ENCODE assay signal across 36 cellular contexts in genomic region chr10:84204610-84205009, GRCh38. TPM values are rescaled to one million over a fixed set of nuclear protein-coding genes. Genes with fewer than 3 reads are reported as not detected.
"Had no signal": no experiment of that assay in that cellular context is flagged by ENCODE, and none has a peak within 500 bp of the region (broad histone marks: within the 10 kb centered on the region; RNA-seq: fewer than 3 reads in every experiment).

No MANE protein-coding gene starts in this region.

- H3K36me3 ChIP-seq: ascending aorta, cardiac muscle cell had no signal

- H3K27me3 Mint-ChIP-seq: activated naive CD4-positive, alpha-beta T cell treated with anti-CD3 and anti-CD28 coated beads, Interleukin-2, amount 50 U/mL, for 24 hours; central memory CD8-positive, alpha-beta T cell had no signal

- H3K9me3 Mint-ChIP-seq: activated CD4-positive, alpha-beta memory T cell treated with anti-CD3 and anti-CD28 coated beads, Interleukin-2, amount 10 ng/mL, durations not matched to agents 7 days and 5 days; activated naive CD4-positive, alpha-beta T cell treated with anti-CD3 and anti-CD28 coated beads, Interleukin-2, amount 10 ng/mL, durations not matched to agents 7 days and 5 days; activated naive CD4-positive, alpha-beta T cell treated with anti-CD3 and anti-CD28 coated beads, Interleukin-2, amount 50 U/mL, for 24 hours; activated naive CD8-positive, alpha-beta T cell treated with anti-CD3 and anti-CD28 coated beads, Interleukin-2, amount 10 ng/mL, durations not matched to agents 7 days and 5 days; activated naive CD8-positive, alpha-beta T cell treated with anti-CD3 and anti-CD28 coated beads, Interleukin-2, amount 50 U/mL, for 24 hours; activated T-cell treated with anti-CD3 and anti-CD28 coated beads, Interleukin-2, amount 50 U/mL, for 24 hours; activated T-helper 2 cell treated with anti-CD3 and anti-CD28 coated beads, Interferon-gamma antibody, Interleukin-2, Interleukin-4, amounts not matched to agents 10 μg/mL and 5 μg/mL and 100 μg/mL, durations not matched to agents 14 hours and 24 hours and 36 hours; brain; central memory CD8-positive, alpha-beta T cell; T-helper 1 cell treated with Interleukin-12 subunit alpha and Interleukin-12 subunit beta and Interleukin-4 antibody, amounts not matched to agents 30 μg/mL and 1 μg/mL, for 36 hours; T-helper 2 cell treated with Interferon-gamma antibody and Interleukin-4, amounts not matched to agents 5 μg/mL and 100 μg/mL, for 36 hours; WTC11 had no signal

- H3K4me3 Mint-ChIP-seq: activated CD4-positive, alpha-beta memory T cell treated with anti-CD3 and anti-CD28 coated beads, Interleukin-2, amount 10 ng/mL, durations not matched to agents 7 days and 5 days; activated CD4-positive, alpha-beta T cell treated with anti-CD3 and anti-CD28 coated beads for 36 hours; activated CD8-positive, alpha-beta memory T cell treated with anti-CD3 and anti-CD28 coated beads, Interleukin-2, amount 10 ng/mL, durations not matched to agents 7 days and 5 days; activated CD8-positive, alpha-beta T cell treated with anti-CD3 and anti-CD28 coated beads, Interleukin-2, amount 10 ng/mL, durations not matched to agents 7 days and 5 days; activated naive CD4-positive, alpha-beta T cell treated with anti-CD3 and anti-CD28 coated beads, Interleukin-2, amount 10 ng/mL, durations not matched to agents 7 days and 5 days; activated naive CD4-positive, alpha-beta T cell treated with anti-CD3 and anti-CD28 coated beads, Interleukin-2, amount 50 U/mL, for 24 hours; activated naive CD8-positive, alpha-beta T cell; activated naive CD8-positive, alpha-beta T cell treated with anti-CD3 and anti-CD28 coated beads, Interleukin-2, amount 10 ng/mL, durations not matched to agents 7 days and 5 days; activated naive CD8-positive, alpha-beta T cell treated with anti-CD3 and anti-CD28 coated beads, Interleukin-2, amount 50 U/mL, for 24 hours; activated T-cell treated with anti-CD3 and anti-CD28 coated beads, Interleukin-2, amount 50 U/mL, for 24 hours; brain; central memory CD8-positive, alpha-beta T cell; T-helper 1 cell treated with Interleukin-12 subunit alpha and Interleukin-12 subunit beta and Interleukin-4 antibody, amounts not matched to agents 30 μg/mL and 1 μg/mL, for 36 hours; T-helper 2 cell treated with Interferon-gamma antibody and Interleukin-4, amounts not matched to agents 5 μg/mL and 100 μg/mL, for 36 hours; WTC11 had no signal

- DNase-seq: activated CD4-positive, alpha-beta memory T cell treated with anti-CD3 and anti-CD28 coated beads, Interleukin-2, amount 10 ng/mL, durations not matched to agents 7 days and 5 days; activated CD4-positive, alpha-beta T cell treated with anti-CD3 and anti-CD28 coated beads for 1 hour; activated CD4-positive, alpha-beta T cell treated with anti-CD3 and anti-CD28 coated beads for 36 hours; activated CD4-positive, alpha-beta T cell treated with anti-CD3 and anti-CD28 coated beads for 48 hours; activated CD4-positive, alpha-beta T cell treated with anti-CD3 and anti-CD28 coated beads, Interleukin-2, amount 50 U/mL, for 48 hours; activated CD4-positive, CD25-positive, alpha-beta regulatory T cell; activated CD8-positive, alpha-beta memory T cell treated with anti-CD3 and anti-CD28 coated beads for 24 hours; activated CD8-positive, alpha-beta memory T cell treated with anti-CD3 and anti-CD28 coated beads, Interleukin-2, amount 10 ng/mL, durations not matched to agents 7 days and 5 days; activated CD8-positive, alpha-beta memory T cell treated with anti-CD3 and anti-CD28 coated beads, Interleukin-2, amount 50 U/mL, for 48 hours; activated CD8-positive, alpha-beta T cell treated with anti-CD3 and anti-CD28 coated beads, Interleukin-2, amount 10 ng/mL, durations not matched to agents 7 days and 5 days; activated gamma-delta T cell; activated naive CD4-positive, alpha-beta T cell treated with anti-CD3 and anti-CD28 coated beads, Interleukin-2, amount 10 ng/mL, durations not matched to agents 7 days and 5 days; activated naive CD4-positive, alpha-beta T cell treated with Interleukin-2 at 50 U/mL for 16 hours; activated naive CD8-positive, alpha-beta T cell treated with anti-CD3 and anti-CD28 coated beads, Interleukin-2, amount 10 ng/mL, durations not matched to agents 7 days and 5 days; activated naive CD8-positive, alpha-beta T cell treated with anti-CD3 and anti-CD28 coated beads, Interleukin-2, amount 50 U/mL, for 24 hours; activated T-cell treated with anti-CD3 and anti-CD28 coated beads, Interleukin-2, amount 50 U/mL, for 24 hours; activated T-cell treated with anti-CD3 and anti-CD28 coated beads, Interleukin-2, amount 50 U/mL, for 48 hours; cerebellar nuclear complex; SW 1271; T-helper 1 cell; T-helper 2 cell; T-helper 9 cell had no signal

- ATAC-seq: activated CD4-positive, CD25-positive, alpha-beta regulatory T cell treated with anti-CD3 and anti-CD28 coated beads, Interleukin-2, amount 50 U/mL, for 24 hours had no signal

- H3K9me3 ChIP-seq: ascending aorta had no signal

- H3K4me3 ChIP-seq: ascending aorta, cardiac muscle cell had no signal

- H3K4me1 Mint-ChIP-seq: activated CD4-positive, alpha-beta memory T cell treated with anti-CD3 and anti-CD28 coated beads, Interleukin-2, amount 10 ng/mL, durations not matched to agents 7 days and 5 days; activated CD4-positive, alpha-beta T cell treated with anti-CD3 and anti-CD28 coated beads for 36 hours; activated CD8-positive, alpha-beta memory T cell treated with anti-CD3 and anti-CD28 coated beads, Interleukin-2, amount 10 ng/mL, durations not matched to agents 7 days and 5 days; activated naive CD4-positive, alpha-beta T cell treated with anti-CD3 and anti-CD28 coated beads, Interleukin-2, amount 10 ng/mL, durations not matched to agents 7 days and 5 days; activated naive CD4-positive, alpha-beta T cell treated with anti-CD3 and anti-CD28 coated beads, Interleukin-2, amount 50 U/mL, for 24 hours; activated naive CD8-positive, alpha-beta T cell treated with anti-CD3 and anti-CD28 coated beads, Interleukin-2, amount 50 U/mL, for 24 hours; brain; WTC11 had no signal

- H3K27me3 ChIP-seq: ascending aorta had no signal

- H3K36me3 Mint-ChIP-seq: activated CD8-positive, alpha-beta memory T cell treated with anti-CD3 and anti-CD28 coated beads, Interleukin-2, amount 10 ng/mL, durations not matched to agents 7 days and 5 days; activated naive CD4-positive, alpha-beta T cell treated with anti-CD3 and anti-CD28 coated beads, Interleukin-2, amount 10 ng/mL, durations not matched to agents 7 days and 5 days; activated naive CD4-positive, alpha-beta T cell treated with anti-CD3 and anti-CD28 coated beads, Interleukin-2, amount 50 U/mL, for 24 hours; activated naive CD8-positive, alpha-beta T cell; activated naive CD8-positive, alpha-beta T cell treated with anti-CD3 and anti-CD28 coated beads, Interleukin-2, amount 10 ng/mL, durations not matched to agents 7 days and 5 days; brain; WTC11 had no signal

- H3K27ac ChIP-seq: ascending aorta, cardiac muscle cell, WERI-Rb-1 had no signal

- H3K4me1 ChIP-seq: ascending aorta had no signal

- H3K27ac Mint-ChIP-seq: activated CD4-positive, alpha-beta memory T cell treated with anti-CD3 and anti-CD28 coated beads, Interleukin-2, amount 10 ng/mL, durations not matched to agents 7 days and 5 days; activated CD4-positive, alpha-beta T cell treated with anti-CD3 and anti-CD28 coated beads for 36 hours; activated CD8-positive, alpha-beta memory T cell treated with anti-CD3 and anti-CD28 coated beads, Interleukin-2, amount 10 ng/mL, durations not matched to agents 7 days and 5 days; activated CD8-positive, alpha-beta T cell treated with anti-CD3 and anti-CD28 coated beads, Interleukin-2, amount 10 ng/mL, durations not matched to agents 7 days and 5 days; activated naive CD4-positive, alpha-beta T cell treated with anti-CD3 and anti-CD28 coated beads, Interleukin-2, amount 10 ng/mL, durations not matched to agents 7 days and 5 days; activated naive CD4-positive, alpha-beta T cell treated with anti-CD3 and anti-CD28 coated beads, Interleukin-2, amount 50 U/mL, for 24 hours; activated naive CD8-positive, alpha-beta T cell; activated naive CD8-positive, alpha-beta T cell treated with anti-CD3 and anti-CD28 coated beads, Interleukin-2, amount 10 ng/mL, durations not matched to agents 7 days and 5 days; activated naive CD8-positive, alpha-beta T cell treated with anti-CD3 and anti-CD28 coated beads, Interleukin-2, amount 50 U/mL, for 24 hours; activated T-cell treated with anti-CD3 and anti-CD28 coated beads, Interleukin-2, amount 50 U/mL, for 24 hours; activated T-helper 2 cell treated with anti-CD3 and anti-CD28 coated beads, Interferon-gamma antibody, Interleukin-2, Interleukin-4, amounts not matched to agents 10 μg/mL and 5 μg/mL and 100 μg/mL, durations not matched to agents 14 hours and 24 hours and 36 hours; T-helper 1 cell treated with Interleukin-12 subunit alpha and Interleukin-12 subunit beta and Interleukin-4 antibody, amounts not matched to agents 30 μg/mL and 1 μg/mL, for 36 hours; T-helper 2 cell treated with Interferon-gamma antibody and Interleukin-4, amounts not matched to agents 5 μg/mL and 100 μg/mL, for 36 hours; WTC11 had no signal

RNA-seq across cellular contexts. Expression of gene CDHR1, which starts 10.3 kb away (rescaled TPM):
- total RNA-seq: ascending aorta had no signal

RNA-seq across cellular contexts. Expression of gene LRIT2, which starts 20.7 kb away (rescaled TPM):
- total RNA-seq: activated CD4-positive, alpha-beta memory T cell treated with anti-CD3 and anti-CD28 coated beads, Interleukin-2, amount 10 ng/mL, durations not matched to agents 7 days and 5 days; activated CD4-positive, alpha-beta T cell treated with anti-CD3 and anti-CD28 coated beads for 36 hours; activated CD8-positive, alpha-beta memory T cell treated with anti-CD3 and anti-CD28 coated beads, Interleukin-2, amount 10 ng/mL, durations not matched to agents 7 days and 5 days; activated CD8-positive, alpha-beta T cell treated with anti-CD3 and anti-CD28 coated beads, Interleukin-2, amount 10 ng/mL, durations not matched to agents 7 days and 5 days; activated naive CD8-positive, alpha-beta T cell treated with anti-CD3 and anti-CD28 coated beads, Interleukin-2, amount 10 ng/mL, durations not matched to agents 7 days and 5 days; activated T-helper 2 cell treated with anti-CD3 and anti-CD28 coated beads, Interferon-gamma antibody, Interleukin-2, Interleukin-4, amounts not matched to agents 10 μg/mL and 5 μg/mL and 100 μg/mL, durations not matched to agents 14 hours and 24 hours and 36 hours; ascending aorta; bronchial epithelial cell; cardiac muscle cell; WTC11 had no signal
- polyA plus RNA-seq: adipose tissue, cardiac muscle cell had no signal

RNA-seq across cellular contexts. Expression of gene GPR15LG, which starts 31.0 kb away (rescaled TPM):
- total RNA-seq: activated CD4-positive, alpha-beta memory T cell treated with anti-CD3 and anti-CD28 coated beads, Interleukin-2, amount 10 ng/mL, durations not matched to agents 7 days and 5 days; activated CD4-positive, alpha-beta T cell treated with anti-CD3 and anti-CD28 coated beads for 36 hours; activated CD8-positive, alpha-beta memory T cell treated with anti-CD3 and anti-CD28 coated beads, Interleukin-2, amount 10 ng/mL, durations not matched to agents 7 days and 5 days; activated CD8-positive, alpha-beta T cell treated with anti-CD3 and anti-CD28 coated beads, Interleukin-2, amount 10 ng/mL, durations not matched to agents 7 days and 5 days; activated naive CD8-positive, alpha-beta T cell treated with anti-CD3 and anti-CD28 coated beads, Interleukin-2, amount 10 ng/mL, durations not matched to agents 7 days and 5 days; activated T-helper 2 cell treated with anti-CD3 and anti-CD28 coated beads, Interferon-gamma antibody, Interleukin-2, Interleukin-4, amounts not matched to agents 10 μg/mL and 5 μg/mL and 100 μg/mL, durations not matched to agents 14 hours and 24 hours and 36 hours; ascending aorta; cardiac muscle cell; WTC11 had no signal
- polyA plus RNA-seq: cardiac muscle cell had no signal

RNA-seq across cellular contexts. Expression of gene LRIT1, which starts 36.7 kb away (rescaled TPM):
- total RNA-seq: activated CD4-positive, alpha-beta memory T cell treated with anti-CD3 and anti-CD28 coated beads, Interleukin-2, amount 10 ng/mL, durations not matched to agents 7 days and 5 days; activated CD4-positive, alpha-beta T cell treated with anti-CD3 and anti-CD28 coated beads for 36 hours; activated CD8-positive, alpha-beta memory T cell treated with anti-CD3 and anti-CD28 coated beads, Interleukin-2, amount 10 ng/mL, durations not matched to agents 7 days and 5 days; activated CD8-positive, alpha-beta T cell treated with anti-CD3 and anti-CD28 coated beads, Interleukin-2, amount 10 ng/mL, durations not matched to agents 7 days and 5 days; activated naive CD8-positive, alpha-beta T cell treated with anti-CD3 and anti-CD28 coated beads, Interleukin-2, amount 10 ng/mL, durations not matched to agents 7 days and 5 days; activated T-helper 2 cell treated with anti-CD3 and anti-CD28 coated beads, Interferon-gamma antibody, Interleukin-2, Interleukin-4, amounts not matched to agents 10 μg/mL and 5 μg/mL and 100 μg/mL, durations not matched to agents 14 hours and 24 hours and 36 hours; ascending aorta; bronchial epithelial cell; cardiac muscle cell; WTC11 had no signal
- polyA plus RNA-seq: adipose tissue, cardiac muscle cell had no signal

RNA-seq across cellular contexts. Expression of gene RGR, which starts 40.2 kb away (rescaled TPM):
- total RNA-seq: activated CD4-positive, alpha-beta memory T cell treated with anti-CD3 and anti-CD28 coated beads, Interleukin-2, amount 10 ng/mL, durations not matched to agents 7 days and 5 days; activated CD4-positive, alpha-beta T cell treated with anti-CD3 and anti-CD28 coated beads for 36 hours; activated CD8-positive, alpha-beta memory T cell treated with anti-CD3 and anti-CD28 coated beads, Interleukin-2, amount 10 ng/mL, durations not matched to agents 7 days and 5 days; activated CD8-positive, alpha-beta T cell treated with anti-CD3 and anti-CD28 coated beads, Interleukin-2, amount 10 ng/mL, durations not matched to agents 7 days and 5 days; activated naive CD8-positive, alpha-beta T cell treated with anti-CD3 and anti-CD28 coated beads, Interleukin-2, amount 10 ng/mL, durations not matched to agents 7 days and 5 days; activated T-helper 2 cell treated with anti-CD3 and anti-CD28 coated beads, Interferon-gamma antibody, Interleukin-2, Interleukin-4, amounts not matched to agents 10 μg/mL and 5 μg/mL and 100 μg/mL, durations not matched to agents 14 hours and 24 hours and 36 hours; ascending aorta; bronchial epithelial cell; cardiac muscle cell; WTC11 had no signal
- polyA plus RNA-seq: cardiac muscle cell had no signal
